In the genomic region with DNA sequence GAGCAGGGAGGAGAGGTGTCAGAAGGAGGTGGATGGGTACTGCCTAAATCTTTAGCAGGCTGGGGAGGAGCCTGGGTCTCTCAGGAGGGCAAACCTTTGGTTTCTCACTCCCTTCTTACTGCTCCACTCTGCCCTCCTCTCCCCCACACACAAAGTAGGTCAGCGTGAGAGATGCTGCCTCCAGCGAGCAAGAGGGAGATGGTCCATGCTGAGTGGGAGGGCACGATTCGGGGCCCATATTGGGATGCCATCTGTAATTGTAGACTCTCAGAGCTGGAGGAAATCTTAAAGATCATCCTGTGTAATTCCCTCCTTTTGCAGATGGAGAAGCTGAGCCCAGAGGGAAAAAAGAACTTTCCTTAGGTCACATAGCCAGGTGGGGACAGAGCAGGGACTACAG, we compare ENCODE assay signal across 33 cellular contexts. TPM values are rescaled to one million over a fixed set of nuclear protein-coding genes. Genes with fewer than 3 reads are reported as not detected.
"Had no signal": no experiment of that assay in that cellular context is flagged by ENCODE, and none has a peak within 500 bp of the region (broad histone marks: within the 10 kb centered on the region; RNA-seq: fewer than 3 reads in every experiment).

No MANE protein-coding gene starts in this region.

- H3K27ac ChIP-seq: colonic mucosa, epithelial cell of prostate, esophagus squamous epithelium, heart right ventricle, left ventricle myocardium inferior, sigmoid colon, tibial nerve, VCaP had no signal

- H3K36me3 Mint-ChIP-seq: activated CD4-positive, alpha-beta memory T cell treated with anti-CD3 and anti-CD28 coated beads for 36 hours; natural killer cell treated with Interleukin-12 subunit alpha and Interleukin-12 subunit beta and Interleukin-15 and Interleukin-18, amount 100 ng/mL, for 72 hours had no signal

- H3K27ac Mint-ChIP-seq: activated CD4-positive, alpha-beta memory T cell treated with anti-CD3 and anti-CD28 coated beads for 36 hours; activated CD4-positive, alpha-beta T cell treated with anti-CD3 and anti-CD28 coated beads, Interleukin-2, amount 10 ng/mL, durations not matched to agents 24 days and 14 days; activated T-helper 1 cell treated with anti-CD3 and anti-CD28 coated beads, Interleukin-12 subunit alpha, Interleukin-12 subunit beta, Interleukin-2, Interleukin-4 antibody, amounts not matched to agents 30 ng/mL and 10 ng/mL and 1 ng/mL, durations not matched to agents 14 hours and 24 hours and 36 hours; natural killer cell treated with Interleukin-12 subunit alpha and Interleukin-12 subunit beta and Interleukin-15 and Interleukin-18, amount 100 ng/mL, for 72 hours had no signal

- H3K9me3 Mint-ChIP-seq: activated CD4-positive, alpha-beta memory T cell treated with anti-CD3 and anti-CD28 coated beads for 36 hours; activated T-helper 1 cell treated with anti-CD3 and anti-CD28 coated beads, Interleukin-12 subunit alpha, Interleukin-12 subunit beta, Interleukin-2, Interleukin-4 antibody, amounts not matched to agents 30 ng/mL and 10 ng/mL and 1 ng/mL, durations not matched to agents 14 hours and 24 hours and 36 hours; natural killer cell treated with Interleukin-12 subunit alpha and Interleukin-12 subunit beta and Interleukin-15 and Interleukin-18, amount 100 ng/mL, for 72 hours had no signal

- DNase-seq: activated CD4-positive, alpha-beta memory T cell treated with anti-CD3 and anti-CD28 coated beads for 36 hours; activated CD4-positive, alpha-beta T cell treated with anti-CD3 and anti-CD28 coated beads, Interleukin-2, amount 10 ng/mL, durations not matched to agents 24 days and 14 days; activated CD4-positive, CD25-positive, alpha-beta regulatory T cell treated with anti-CD3 and anti-CD28 coated beads, Interleukin-2, amount 50 U/mL, for 72 hours; activated CD8-positive, alpha-beta memory T cell treated with anti-CD3 and anti-CD28 coated beads, Interleukin-2, amount 50 U/mL, for 4 hours; activated gamma-delta T cell; activated naive CD4-positive, alpha-beta T cell treated with anti-CD3 and anti-CD28 coated beads, Interleukin-2, amount 50 U/mL, for 16 hours; activated T-cell treated with anti-CD3 and anti-CD28 coated beads, Interleukin-2, amount 50 U/mL, for 1 hour; amniotic stem cell; central memory CD4-positive, alpha-beta T cell; colonic mucosa; effector CD8-positive, alpha-beta T cell; esophagus squamous epithelium; foreskin melanocyte; heart right ventricle; left ventricle myocardium inferior; mesendoderm; mucosa of descending colon; sigmoid colon; small intestine; stimulated activated CD4-positive, alpha-beta T cell treated with anti-CD3 and anti-CD28 coated beads, Interleukin-1b, Interleukin-23, amount 100 ng/mL, for 48 hours; stimulated activated naive CD4-positive, alpha-beta T cell; T-helper 9 cell had no signal

- H3K9me3 ChIP-seq: colonic mucosa, esophagus squamous epithelium, mucosa of descending colon, sigmoid colon, tibial nerve had no signal

- H3K4me3 ChIP-seq: colonic mucosa, esophagus squamous epithelium, heart right ventricle, left ventricle myocardium inferior, lung, mucosa of descending colon, sigmoid colon, tibial nerve had no signal

- H3K4me1 ChIP-seq: colonic mucosa, esophagus squamous epithelium, heart right ventricle, left ventricle myocardium inferior, sigmoid colon, tibial nerve had no signal

- H3K4me3 Mint-ChIP-seq: activated CD4-positive, alpha-beta memory T cell treated with anti-CD3 and anti-CD28 coated beads for 36 hours; activated CD4-positive, alpha-beta T cell treated with anti-CD3 and anti-CD28 coated beads, Interleukin-2, amount 10 ng/mL, durations not matched to agents 24 days and 14 days; activated T-helper 1 cell treated with anti-CD3 and anti-CD28 coated beads, Interleukin-12 subunit alpha, Interleukin-12 subunit beta, Interleukin-2, Interleukin-4 antibody, amounts not matched to agents 30 ng/mL and 10 ng/mL and 1 ng/mL, durations not matched to agents 14 hours and 24 hours and 36 hours; natural killer cell treated with Interleukin-12 subunit alpha and Interleukin-12 subunit beta and Interleukin-15 and Interleukin-18, amount 100 ng/mL, for 72 hours had no signal

- H3K36me3 ChIP-seq: colonic mucosa, esophagus squamous epithelium, heart right ventricle, left ventricle myocardium inferior, sigmoid colon, tibial nerve had no signal

- H3K4me1 Mint-ChIP-seq: activated CD4-positive, alpha-beta T cell treated with anti-CD3 and anti-CD28 coated beads, Interleukin-2, amount 10 ng/mL, durations not matched to agents 24 days and 14 days had no signal

- ATAC-seq: heart right ventricle, mucosa of descending colon had no signal

- H3K27me3 ChIP-seq: tibial nerve had no signal

- FAIRE-seq: endometrium, small intestine, TTC549 had no signal

RNA-seq across cellular contexts. Expression of gene SYN2, which starts 34.2 kb away (rescaled TPM):
- total RNA-seq: activated CD4-positive, alpha-beta memory T cell treated with anti-CD3 and anti-CD28 coated beads for 36 hours; myocyte; natural killer cell treated with Interleukin-12 subunit alpha and Interleukin-12 subunit beta and Interleukin-15 and Interleukin-18, amount 100 ng/mL, for 72 hours; osteoblast; T-helper 1 cell treated with Interleukin-12 subunit alpha and Interleukin-12 subunit beta and Interleukin-4 antibody, amounts not matched to agents 30 ng/mL and 1 ng/mL, for 36 hours had no signal
